8 cellular contexts compared by ENCODE assay signal in genomic region chr14:96424104-96424989, GRCh38. TPM values are rescaled to one million over a fixed set of nuclear protein-coding genes. Genes with fewer than 3 reads are reported as not detected.
DNase-seq lines count a peak whose midpoint lies in the region; ATAC-seq, FAIRE-seq and TF ChIP-seq lines count a peak whose summit lies in the region.

No MANE protein-coding gene starts in this region.

- H3K9me2 ChIP-seq in Karpas-422 (replicated peaks; ENCODE audit: insufficient read depth, low read length): no peaks in the 10 kb centered on the region

- TF ChIP-seq CTCF in left ventricle myocardium inferior (IDR thresholded peaks at IDR 0.05; ENCODE audit: borderline replicate concordance): peak; percentile 82

- H3K4me1 ChIP-seq in Karpas-422 (ENCODE audit: low read length) (0 out of 2 replicates have a peak, but pooled peaks cover 3% of the 10 kb centered on the region), left ventricle myocardium inferior (peaks cover 13% of the 10 kb centered on the region), rectal smooth muscle tissue (ENCODE audit: control insufficient read depth, insufficient read depth, low read length) (no peaks in the 10 kb centered on the region)

- H3K4me3 ChIP-seq in Karpas-422 (ENCODE audit: low read length) (no peak overlapping the region), left ventricle myocardium inferior (peak overlapping the region; percentile 64), rectal smooth muscle tissue (ENCODE audit: low read length) (peak overlapping the region; percentile 63)

- no peaks in the 10 kb centered on the region for H4K20me1 ChIP-seq in Karpas-422 (ENCODE audit: insufficient read depth, low read depth, low read length)

- no peaks in the 10 kb centered on the region for H3K79me2 ChIP-seq in Karpas-422 (ENCODE audit: low read length)

- FAIRE-seq in RCC 7860 (lab: Jason Lieb, UNC): no peak

- no peak overlapping the region for H2AFZ ChIP-seq in Karpas-422 (ENCODE audit: low read length)

- H3K27ac ChIP-seq in Karpas-422 (ENCODE audit: low read length) (no peak overlapping the region), left ventricle myocardium inferior (replicated peaks) (no peak overlapping the region), rectal smooth muscle tissue (ENCODE audit: low read depth, low read length) (no peak overlapping the region)

- peak; percentile 1 for DNase-seq in GF-D8 (lab: John Stamatoyannopoulos, UW)
- peak; percentile 91 for DNase-seq in Karpas-422
- peak; percentile 18 for DNase-seq in RCC 7860 (ENCODE audit: low spot score)
- peak; percentile 73 for DNase-seq in amniotic stem cell (lab: John Stamatoyannopoulos, UW)
- DNase-seq in left ventricle myocardium inferior: no peak
- DNase-seq in SKM-1 treated with dmso at 0.1 percent for 144 hours (lab: John Stamatoyannopoulos, UW; ENCODE audit: unreplicated experiment): no peak

- H3K9me3 ChIP-seq in Karpas-422 (ENCODE audit: low read length) (no peaks in the 10 kb centered on the region), left ventricle myocardium inferior (replicated peaks) (peaks cover 6% of the 10 kb centered on the region)

- H3K36me3 ChIP-seq in Karpas-422 (ENCODE audit: insufficient read depth, low read length) (no peaks in the 10 kb centered on the region), left ventricle myocardium inferior (no peaks in the 10 kb centered on the region), rectal smooth muscle tissue (ENCODE audit: control insufficient read depth, insufficient read depth, low read length) (no peaks in the 10 kb centered on the region)

- ATAC-seq in GM21786 (IDR thresholded peaks at IDR 0.05; ENCODE audit: unreplicated experiment): peak; percentile 70

- H3K9ac ChIP-seq in Karpas-422 (ENCODE audit: low read length): no peak overlapping the region
- no peak overlapping the region for H3K9ac ChIP-seq in rectal smooth muscle tissue (ENCODE audit: low read length)

- intact Hi-C loops in left ventricle myocardium inferior (cut with micrococcal nuclease): loop anchor here (10.0 kb wide), 2 partner anchors 130 to 320 kb away; no protein-coding TSS in a partner anchor

- H3K27me3 ChIP-seq in Karpas-422 (ENCODE audit: low read length) (no peaks in the 10 kb centered on the region; the same call in 1 of the 2 replicates), left ventricle myocardium inferior (ENCODE audit: low read depth) (no peaks in the 10 kb centered on the region), rectal smooth muscle tissue (ENCODE audit: control insufficient read depth, insufficient read depth, low read length) (no peaks in the 10 kb centered on the region)

- H3K4me2 ChIP-seq in Karpas-422 (ENCODE audit: low read depth, low read length, poor library complexity, severe bottlenecking): peak overlapping the region; percentile 6

RNA-seq across cellular contexts. Expression of gene AK7, which starts 32.4 kb away (rescaled TPM):
- total RNA-seq in Karpas-422 (2014; rRNA removed; shearing (Covaris generic); ENCODE audit: low replicate concordance): 4.7 and 9.5 TPM in 2 replicates
- total RNA-seq in left ventricle myocardium inferior: 0.41 TPM

Comparison
In these comparisons a context has a peak if more than half of its experiments do, and no peak if none do; other contexts are left out.
1. DNase-seq: peak in GF-D8 (single experiment), Karpas-422 (single experiment), RCC 7860 (single experiment) and amniotic stem cell (single experiment); none in left ventricle myocardium inferior (single experiment) and SKM-1 treated with dmso at 0.1 percent for 144 hours (single experiment).